Comparison of ENCODE assay signal across 9 cellular contexts in the genomic region with DNA sequence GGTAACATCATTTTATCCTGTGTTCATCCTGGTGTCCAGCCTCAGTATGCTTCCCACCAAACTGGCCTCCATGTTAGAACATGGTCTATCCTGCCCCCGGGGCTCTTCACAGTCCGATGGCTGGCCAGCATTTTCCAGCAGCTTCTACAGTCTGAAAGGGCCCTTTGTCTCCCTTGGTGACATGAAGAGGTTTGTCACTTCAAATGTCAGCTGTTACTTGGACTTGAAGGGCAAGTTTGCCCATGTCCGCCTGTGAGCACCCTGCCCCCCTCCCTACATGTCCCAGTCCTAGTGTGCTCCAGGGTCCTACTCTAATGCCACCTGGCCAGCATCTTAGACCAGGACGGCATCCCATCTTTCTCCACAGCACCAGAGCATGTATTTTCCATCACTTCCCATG.
"Had no signal": no experiment of that assay in that cellular context is flagged by ENCODE, and none has a peak within 500 bp of the region (broad histone marks: within the 10 kb centered on the region; RNA-seq: fewer than 3 reads in every experiment).

No MANE protein-coding gene starts in this region.

- H3K4me3 Mint-ChIP-seq: activated B cell treated with CpG ODN at 0.5 μM for 24 hours; activated CD8-positive, alpha-beta T cell treated with anti-CD3 and anti-CD28 coated beads for 36 hours; activated T-cell treated with anti-CD3 and anti-CD28 coated beads, Interleukin-2, amount 50 U/mL, for 72 hours had no signal

- ATAC-seq: activated CD8-positive, alpha-beta T cell treated with anti-CD3 and anti-CD28 coated beads for 36 hours; activated T-cell treated with anti-CD3 and anti-CD28 coated beads, Interleukin-2, amount 50 U/mL, for 72 hours; left ventricle myocardium superior had no signal

- H3K27me3 Mint-ChIP-seq: activated B cell treated with CpG ODN at 0.5 μM for 24 hours; activated CD8-positive, alpha-beta T cell treated with anti-CD3 and anti-CD28 coated beads for 36 hours had no signal

- H3K27ac Mint-ChIP-seq: activated B cell treated with CpG ODN at 0.5 μM for 24 hours had no signal

- H3K9me3 Mint-ChIP-seq: activated B cell treated with CpG ODN at 0.5 μM for 24 hours; activated CD8-positive, alpha-beta T cell treated with anti-CD3 and anti-CD28 coated beads for 36 hours; activated T-cell treated with anti-CD3 and anti-CD28 coated beads, Interleukin-2, amount 50 U/mL, for 72 hours had no signal

- DNase-seq: activated B cell treated with CpG ODN at 0.5 μM for 24 hours; activated CD4-positive, alpha-beta T cell treated with anti-CD3 and anti-CD28 coated beads for 48 hours; activated CD8-positive, alpha-beta T cell treated with anti-CD3 and anti-CD28 coated beads for 36 hours; activated naive CD4-positive, alpha-beta T cell; activated T-cell treated with anti-CD3 and anti-CD28 coated beads, Interleukin-2, amount 50 U/mL, for 72 hours; left ventricle myocardium superior; mesendoderm; stimulated activated CD4-positive, alpha-beta T cell treated with anti-CD3 and anti-CD28 coated beads, Interleukin-1b, Interleukin-23, amount 100 ng/mL, for 48 hours; T-helper 2 cell had no signal
